In genomic region chr12:4769073-4769472, GRCh38 we compare ENCODE assay signal across 19 cellular contexts. TPM values are rescaled to one million over a fixed set of nuclear protein-coding genes. Genes with fewer than 3 reads are reported as not detected.
A peak's percentile ranks its signal among the peaks of the same experiment; 100 is the strongest.
DNase-seq lines count a peak whose midpoint lies in the region; ATAC-seq, FAIRE-seq and TF ChIP-seq lines count a peak whose summit lies in the region.
"Had no signal": no experiment of that assay in that cellular context is flagged by ENCODE, and none has a peak within 500 bp of the region (broad histone marks: within the 10 kb centered on the region; RNA-seq: fewer than 3 reads in every experiment).

No MANE protein-coding gene starts in this region.

- TF ChIP-seq POLR2A in K562 (conservative IDR thresholded peaks at IDR 0.05) (no peak), lower leg skin (IDR thresholded peaks at IDR 0.05) (no peak)

- no TSS peak for BruUV-seq in K562 (replicated peaks; lab: Mats Ljungman, UMichigan)

- ATAC-seq in right cardiac atrium (no peak), heart right ventricle (no peak), K562 (no peak), esophagus mucosa (no peak)
- ATAC-seq: HCT116 had no signal

- no peak overlapping the region for H3K4me2 ChIP-seq in K562 (ENCODE audit: insufficient read depth, low read length)

- no peak for TF ChIP-seq CTCF in heart right ventricle (IDR thresholded peaks at IDR 0.05)
- TF ChIP-seq CTCF in K562 (IDR thresholded peaks at IDR 0.05 in 2 of 3, conservative IDR thresholded peaks at IDR 0.05 in 1 of 3; ENCODE audit: insufficient read depth in 2 of 3, low read depth in 1 of 3, low read length in 3 of 3): no peak
- no peak for TF ChIP-seq CTCF in lower leg skin (IDR thresholded peaks at IDR 0.05)

- CTCF ChIA-PET in K562 (lab: Yijun Ruan, JAX; ENCODE audit: low intra/inter-chr PET ratio): no interaction called here

- H3K27me3 ChIP-seq in right cardiac atrium (ENCODE audit: control insufficient read depth, insufficient read depth) (no peaks in the 10 kb centered on the region), heart right ventricle (no peaks in the 10 kb centered on the region), K562 (ENCODE audit: control insufficient read depth in 2 of 2, insufficient read depth in 2 of 2, low read length in 2 of 2) (peaks cover 2 to 28% of the 10 kb centered on the region in 2 experiments; a peak in 3 of 5 replicates)
- H3K27me3 ChIP-seq: BE2C had no signal

- intact Hi-C loops in right cardiac atrium (cut with DNase I): no loop called here
- intact Hi-C loops in heart right ventricle (cut with DNase I): no loop called here
- intact Hi-C loops in K562 (cut with micrococcal nuclease): no loop called here
- intact Hi-C loops in lower leg skin (cut with DNase I; ENCODE audit: low total_unique reads): no loop called here

- no peaks in the 10 kb centered on the region for H3K9me1 ChIP-seq in K562 (ENCODE audit: control insufficient read depth, insufficient read depth, low read length)

- H2AFZ ChIP-seq in K562 (ENCODE audit: low read depth, low read length): no peak overlapping the region

- DNase-seq in right cardiac atrium: peak in 2 of 3 donors; percentile 30 to 72
- no peak for DNase-seq in heart right ventricle
- DNase-seq in KBM-7: peak; percentile 24
- DNase-seq in K562 (ENCODE audit: extremely low read depth in 1 of 4, low spot score in 3 of 4): no peak
- DNase-seq in lower leg skin (ENCODE audit: low spot score in 2 of 2): no peak
- DNase-seq: ACHN; BE2C; C1 segment of cervical spinal cord; Caco-2; CD4-positive, alpha-beta T cell; GOT3; H7; IMR-90 had no signal

- no peak overlapping the region for H3K9ac ChIP-seq in K562 (ENCODE audit: insufficient read depth in 1 of 2, low read depth in 2 of 2, low read length in 2 of 2)

- no peak for TF ChIP-seq RAD21 in K562 (CRISPR knock-in tag; conservative IDR thresholded peaks at IDR 0.05 in 1 of 2, IDR thresholded peaks at IDR 0.05 in 1 of 2)

- no peak for TF ChIP-seq EP300 in K562 (IDR thresholded peaks at IDR 0.05; ENCODE audit: low read length)

- no peaks in the 10 kb centered on the region for H3K79me2 ChIP-seq in K562 (ENCODE audit: control insufficient read depth, insufficient read depth, low read length)

- H3K9me3 ChIP-seq in right cardiac atrium (ENCODE audit: control insufficient read depth, low read length): no peaks in the 10 kb centered on the region
- H3K9me3 ChIP-seq in heart right ventricle: peaks cover 0 to 2% (median 0%) of the 10 kb centered on the region in 11 donors
- H3K9me3 ChIP-seq in K562 (replicated peaks; ENCODE audit: control insufficient read depth, insufficient read depth, low read depth, low read length): no peaks in the 10 kb centered on the region
- H3K9me3 ChIP-seq: BE2C had no signal

- FAIRE-seq in K562 (lab: Jason Lieb, UNC): no peak
- FAIRE-seq: A204.1, D721Med, G401.6, HTR-8/SVneo had no signal

- no peaks in the 10 kb centered on the region; the same call in 1 of the 2 replicates for H4K20me1 ChIP-seq in K562 (replicated peaks; ENCODE audit: control insufficient read depth, insufficient read depth, low read length)

- peaks cover 13% of the 10 kb centered on the region for H3K4me1 ChIP-seq in right cardiac atrium (ENCODE audit: control insufficient read depth, insufficient read depth, low read length)
- H3K4me1 ChIP-seq in heart right ventricle: peaks cover 0 to 45% (median 9%) of the 10 kb centered on the region in 9 donors
- H3K4me1 ChIP-seq in K562 (replicated peaks in 1 of 2; ENCODE audit: control insufficient read depth in 2 of 2, insufficient read depth in 2 of 2, low read length in 2 of 2): no peaks in the 10 kb centered on the region; a peak in 1 of 5 replicates
- H3K4me1 ChIP-seq: BE2C, Caco-2 had no signal

- in situ Hi-C loops in KBM-7 (cut with MboI; ENCODE audit: low pct_unique_long_range_greater_than_20kb, low sequenced_read_pairs): no loop called here
- in situ Hi-C loops in K562 (cut with MboI): no loop called here

- POLR2A ChIA-PET in K562 (lab: Yijun Ruan, JAX): no interaction called here

- no peak overlapping the region for H3K27ac ChIP-seq in right cardiac atrium (ENCODE audit: low read length)
- no peak overlapping the region for H3K27ac ChIP-seq in heart right ventricle
- no peak overlapping the region for H3K27ac ChIP-seq in K562 (ENCODE audit: extremely low read depth, low read depth, low read length)

- WGBS in right cardiac atrium: 52% methylated on average over 5 of the region's 5 CpGs
- 53 to 61% methylated on average over 5 of the region's 5 CpGs for WGBS in heart right ventricle, 2 donors
- whole genome bisulfite sequencing in K562 (ENCODE audit: insufficient coverage, low coverage, missing lambda C conversion rate): 4% methylated on average over 4 of the region's 5 CpGs
- WGBS in lower leg skin, 2 donors: 55 to 58% methylated on average over 5 of the region's 5 CpGs

- H3K4me3 ChIP-seq in right cardiac atrium (ENCODE audit: low read length) (no peak overlapping the region), heart right ventricle (no peak overlapping the region), K562 (no peak overlapping the region), lower leg skin (ENCODE audit: low read depth, poor library complexity, severe bottlenecking) (no peak overlapping the region)

- H3K36me3 ChIP-seq in heart right ventricle (no peaks in the 10 kb centered on the region), K562 (ENCODE audit: control insufficient read depth, insufficient read depth, low read length) (no peaks in the 10 kb centered on the region)
- H3K36me3 ChIP-seq: BE2C had no signal

TF ChIP-seq in K562, 482 proteins besides CTCF, POLR2A, EP300 and RAD21:
- TF ChIP-seq ERF (CRISPR knock-in tag; IDR thresholded peaks at IDR 0.05) (no peak), SPI1 (IDR thresholded peaks at IDR 0.05; ENCODE audit: borderline replicate concordance, low read depth, low read length) (0 out of 2 replicates have a peak, but pooled peaks have one; percentile 38)

RNA-seq across cellular contexts. Expression of gene GALNT8, which starts 48.9 kb away (rescaled TPM):
- total RNA-seq in right cardiac atrium: 10 to 100 TPM in 1 of 4 donors, 1 to 10 TPM in 3; 5.3 to 10.3 (median 7.7) TPM
- 3.5 TPM for polyA plus RNA-seq in right cardiac atrium
- total RNA-seq in heart right ventricle: 1 to 10 TPM; 1.1 to 5.7 (median 1.6) TPM
- polyA plus RNA-seq in heart right ventricle: 1 to 10 TPM in 1 of 2 donors, under 1 TPM in 1; 0.42 to 1.3 TPM
- 0.19 and 0.21 TPM in 2 replicates for total RNA-seq in K562 (2011; cell fraction: chromatin; rRNA removed; ENCODE audit: low replicate concordance)
- total RNA-seq in K562 (2011; cell fraction: nucleolus; rRNA removed): 0.17 and 0.26 TPM in 2 replicates
- total RNA-seq in K562 (2011; cell fraction: nucleoplasm; rRNA removed): 0.99 TPM in 1 of 2 replicates, not detected in the other
- not detected in 2 replicates for total RNA-seq in K562 (2014; rRNA removed)
- 0.11 TPM in 1 of 2 replicates, not detected in the other for total RNA-seq in K562 (2014; rRNA removed; fragmentation: Illumina TruSeq; extraction: Trizol)
- total RNA-seq in K562 (2015; rRNA removed; fragmentation: Illumina TruSeq; extraction: Trizol): not detected in 2 replicates
- 0.07 TPM in 1 of 2 replicates, not detected in the other for total RNA-seq in K562 (2021)
- 0.07 TPM in 1 of 2 replicates, not detected in the other for polyA plus RNA-seq in K562 (2011; rRNA removed)
- 0.10 TPM in 1 of 2 replicates, not detected in the other for polyA plus RNA-seq in K562 (2011; cell fraction: cytosol; rRNA removed)
- polyA plus RNA-seq in K562 (2011; cell fraction: nucleus; rRNA removed): 0.14 and 0.80 TPM in 2 replicates
- polyA plus RNA-seq in K562 (2012): 0.73 TPM in 1 of 2 replicates, not detected in the other
- not detected in 2 replicates for polyA plus RNA-seq in K562 (2014; fragmentation: Illumina TruSeq; extraction: Trizol)
- under 1 TPM; 0.21 to 0.23 TPM for polyA plus RNA-seq in K562 (2014; fragmentation: Nextera tagmentation; extraction: Ambion mirVana)
- polyA plus RNA-seq in K562 (2014; rRNA removed): 0.46 TPM in 1 of 2 replicates, not detected in the other
- 0.11 and 0.21 TPM in 2 replicates for polyA minus RNA-seq in K562 (2011; rRNA and poly(A)+ RNA removed)
- not detected in 2 replicates for polyA minus RNA-seq in K562 (2011; cell fraction: cytosol; rRNA and poly(A)+ RNA removed)
- polyA minus RNA-seq in K562 (2011; cell fraction: nucleus; rRNA and poly(A)+ RNA removed): under 0.01 and 0.22 TPM in 2 replicates
- total RNA-seq in lower leg skin: 1 to 10 TPM in 2 of 4 donors, under 1 TPM in 2; 0.39 to 1.8 (median 0.95) TPM
- total RNA-seq in esophagus mucosa: not detected
- total RNA-seq: Caco-2, IMR-90 had no signal
- polyA plus RNA-seq: IMR-90 had no signal

Comparison
In these comparisons a context has a peak if more than half of its experiments do, and no peak if none do; other contexts are left out.
1. DNase-seq: peak in right cardiac atrium (2 of 3) and KBM-7 (single experiment); none in heart right ventricle (0 of 2), K562 (0 of 4) and lower leg skin (0 of 2).